Comparison of ENCODE assay signal across 24 cellular contexts in the genomic region with DNA sequence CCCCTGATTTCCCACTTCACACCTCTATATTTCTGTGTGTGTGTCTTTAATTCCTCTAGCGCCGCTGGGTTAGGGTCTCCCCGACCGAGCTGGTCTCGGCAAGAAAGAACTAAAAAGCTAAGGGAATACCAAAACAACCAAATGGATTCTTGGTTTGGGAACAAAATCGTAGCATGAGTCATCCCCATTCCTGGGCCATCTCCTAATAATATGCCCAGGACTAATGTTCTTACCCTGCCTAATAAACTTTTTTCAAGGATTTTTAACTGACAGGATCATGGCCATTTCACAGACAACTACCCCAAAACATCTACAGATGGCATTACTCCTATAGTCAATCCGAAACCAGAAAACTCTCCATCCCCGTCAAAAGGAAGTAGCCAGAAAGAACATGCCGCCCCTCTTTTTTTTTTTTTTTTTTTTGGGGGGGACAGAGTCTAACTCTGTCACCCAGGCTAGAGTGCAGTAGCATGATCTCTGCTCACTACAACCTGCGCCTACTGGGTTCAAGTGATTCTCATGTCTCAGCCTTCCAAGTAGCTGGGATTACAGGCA. TPM values are rescaled to one million over a fixed set of nuclear protein-coding genes. Genes with fewer than 3 reads are reported as not detected.
"Had no signal": no experiment of that assay in that cellular context is flagged by ENCODE, and none has a peak within 500 bp of the region (broad histone marks: within the 10 kb centered on the region; RNA-seq: fewer than 3 reads in every experiment).

No MANE protein-coding gene starts in this region.

- H3K4me3 Mint-ChIP-seq: activated CD4-positive, alpha-beta memory T cell treated with anti-CD3 and anti-CD28 coated beads, Interleukin-2, amount 10 ng/mL, durations not matched to agents 7 days and 5 days; activated naive CD4-positive, alpha-beta T cell treated with anti-CD3 and anti-CD28 coated beads, Interleukin-2, amount 10 ng/mL, durations not matched to agents 7 days and 5 days; activated T-cell treated with anti-CD3 and anti-CD28 coated beads, Interleukin-2, amount 50 U/mL, for 72 hours; natural killer cell had no signal

- H3K27ac ChIP-seq: coronary artery, esophagus squamous epithelium, gastrocnemius medialis, ovary, prostate gland, spleen, thyroid gland had no signal

- H3K36me3 ChIP-seq: esophagus squamous epithelium, gastrocnemius medialis, ovary, prostate gland, spleen, thyroid gland had no signal

- FAIRE-seq: bronchial epithelial cell had no signal

- ATAC-seq: activated T-cell treated with anti-CD3 and anti-CD28 coated beads, Interleukin-2, amount 50 U/mL, for 72 hours; gastrocnemius medialis; left ventricle myocardium superior; natural killer cell; stimulated activated naive CD8-positive, alpha-beta T cell treated with anti-CD3 and anti-CD28 coated beads, Interleukin-15, Interleukin-2, amounts not matched to agents 100 U/mL and 50 U/mL, for 24 hours had no signal

- H3K27me3 ChIP-seq: esophagus squamous epithelium, gastrocnemius medialis, ovary, thyroid gland had no signal

- H3K36me3 Mint-ChIP-seq: activated naive CD4-positive, alpha-beta T cell treated with anti-CD3 and anti-CD28 coated beads, Interleukin-2, amount 10 ng/mL, durations not matched to agents 7 days and 5 days; natural killer cell had no signal

- H3K9me3 Mint-ChIP-seq: activated CD4-positive, alpha-beta memory T cell treated with anti-CD3 and anti-CD28 coated beads, Interleukin-2, amount 10 ng/mL, durations not matched to agents 7 days and 5 days; activated naive CD4-positive, alpha-beta T cell treated with anti-CD3 and anti-CD28 coated beads, Interleukin-2, amount 10 ng/mL, durations not matched to agents 7 days and 5 days; activated T-cell treated with anti-CD3 and anti-CD28 coated beads, Interleukin-2, amount 50 U/mL, for 72 hours; natural killer cell had no signal

- H3K4me1 Mint-ChIP-seq: natural killer cell had no signal

- H3K27me3 Mint-ChIP-seq: activated CD4-positive, alpha-beta memory T cell treated with anti-CD3 and anti-CD28 coated beads, Interleukin-2, amount 10 ng/mL, durations not matched to agents 7 days and 5 days had no signal

- H3K27ac Mint-ChIP-seq: activated CD4-positive, alpha-beta memory T cell treated with anti-CD3 and anti-CD28 coated beads, Interleukin-2, amount 10 ng/mL, durations not matched to agents 7 days and 5 days; activated naive CD4-positive, alpha-beta T cell treated with anti-CD3 and anti-CD28 coated beads, Interleukin-2, amount 10 ng/mL, durations not matched to agents 7 days and 5 days; activated T-cell treated with anti-CD3 and anti-CD28 coated beads, Interleukin-2, amount 50 U/mL, for 72 hours; natural killer cell had no signal

- DNase-seq: activated CD4-positive, alpha-beta memory T cell treated with anti-CD3 and anti-CD28 coated beads, Interleukin-2, amount 10 ng/mL, durations not matched to agents 7 days and 5 days; activated CD4-positive, alpha-beta T cell treated with anti-CD3 and anti-CD28 coated beads for 48 hours; activated CD4-positive, CD25-positive, alpha-beta regulatory T cell; activated effector memory CD4-positive, alpha-beta T cell treated with anti-CD3 and anti-CD28 coated beads, Interleukin-2, amount 50 U/mL, for 16 hours; activated naive CD4-positive, alpha-beta T cell treated with anti-CD3 and anti-CD28 coated beads, Interleukin-2, amount 10 ng/mL, durations not matched to agents 7 days and 5 days; activated T-cell treated with anti-CD3 and anti-CD28 coated beads, Interleukin-2, amount 50 U/mL, for 72 hours; amygdala; esophagus squamous epithelium; gastrocnemius medialis; hippocampal formation; left ventricle myocardium superior; mammary epithelial cell; midbrain; natural killer cell; ovary; spleen; stimulated activated CD4-positive, alpha-beta T cell treated with anti-CD3 and anti-CD28 coated beads, Interleukin-4, amount 100 ng/mL, for 1 hour; stimulated activated naive CD8-positive, alpha-beta T cell treated with anti-CD3 and anti-CD28 coated beads, Interleukin-15, Interleukin-2, amounts not matched to agents 100 U/mL and 50 U/mL, for 24 hours; substantia nigra; T1000; thyroid gland had no signal

- H3K4me3 ChIP-seq: coronary artery, esophagus squamous epithelium, gastrocnemius medialis, ovary, prostate gland, spleen, thyroid gland had no signal

- H3K9me3 ChIP-seq: esophagus squamous epithelium, gastrocnemius medialis, ovary, prostate gland, spleen, thyroid gland had no signal

RNA-seq across cellular contexts. Expression of a gene that starts 4.1 kb away (rescaled TPM):
- total RNA-seq: left ventricle myocardium superior had no signal
